9 cellular contexts compared by ENCODE assay signal in the genomic region with DNA sequence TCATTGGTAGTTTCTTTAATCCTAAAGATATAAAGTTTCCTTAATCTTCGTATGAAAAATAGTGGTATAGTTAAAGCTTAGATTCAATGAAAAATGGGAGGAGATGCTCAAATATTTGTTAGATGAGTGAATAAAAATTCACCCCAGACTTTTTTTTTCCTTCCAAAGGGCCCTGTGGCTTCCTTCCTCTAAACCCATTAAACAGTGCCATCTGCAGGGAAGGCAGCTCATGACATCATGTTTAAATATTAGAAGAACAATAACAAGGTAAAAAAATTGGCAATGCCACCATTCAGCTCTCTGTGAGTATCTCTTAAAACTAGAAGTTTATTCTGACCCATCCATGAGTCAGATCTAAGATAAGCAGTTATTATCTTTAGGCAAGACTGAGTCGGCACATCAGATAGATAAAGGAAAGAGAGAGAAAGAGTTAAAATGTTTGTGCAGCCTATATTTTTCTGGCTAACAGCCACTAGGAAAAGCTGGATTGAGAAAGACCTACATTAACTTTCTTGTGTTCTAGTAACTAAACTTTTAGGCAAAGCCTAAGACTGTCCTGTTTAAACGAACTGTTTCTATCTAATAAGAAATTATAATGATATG. TPM values are rescaled to one million over a fixed set of nuclear protein-coding genes. Genes with fewer than 3 reads are reported as not detected.
A peak's percentile ranks its signal among the peaks of the same experiment; 100 is the strongest.
DNase-seq lines count a peak whose midpoint lies in the region; ATAC-seq and TF ChIP-seq lines count a peak whose summit lies in the region.
"Had no signal": no experiment of that assay in that cellular context is flagged by ENCODE, and none has a peak within 500 bp of the region (broad histone marks: within the 10 kb centered on the region; RNA-seq: fewer than 3 reads in every experiment).

No MANE protein-coding gene starts in this region.

- H3K36me3 ChIP-seq in Loucy (ENCODE audit: insufficient read depth, low read length) (no peaks in the 10 kb centered on the region), left lung (no peaks in the 10 kb centered on the region)

- no peaks in the 10 kb centered on the region for H3K79me2 ChIP-seq in Loucy (ENCODE audit: insufficient read depth, low read length)

- H3K27me3 ChIP-seq in Loucy (ENCODE audit: insufficient read depth, low read length, poor library complexity, severe bottlenecking) (no peaks in the 10 kb centered on the region), left lung (no peaks in the 10 kb centered on the region)

- H3K4me1 Mint-ChIP-seq in activated naive CD4-positive, alpha-beta T cell treated with anti-CD3 and anti-CD28 coated beads for 36 hours (ENCODE audit: low read depth): no peaks in the 10 kb centered on the region
- no peaks in the 10 kb centered on the region for H3K4me1 Mint-ChIP-seq in activated CD8-positive, alpha-beta T cell treated with anti-CD3 and anti-CD28 coated beads for 36 hours (ENCODE audit: low read depth)
- H3K4me1 Mint-ChIP-seq: activated naive CD8-positive, alpha-beta T cell treated with anti-CD3 and anti-CD28 coated beads, Interleukin-2, amount 10 ng/mL, durations not matched to agents 7 days and 5 days had no signal

- H3K4me1 ChIP-seq in Loucy (ENCODE audit: insufficient read depth, low read length, poor library complexity, severe bottlenecking) (no peaks in the 10 kb centered on the region), left lung (no peaks in the 10 kb centered on the region)

- ATAC-seq in activated CD8-positive, alpha-beta T cell treated with anti-CD3 and anti-CD28 coated beads for 36 hours: no peak
- ATAC-seq in left lung (peak; percentile 58), HG03280 (IDR thresholded peaks at IDR 0.05; ENCODE audit: unreplicated experiment) (no peak)

- no peak overlapping the region for H3K4me2 ChIP-seq in Loucy (ENCODE audit: low read depth, low read length, poor library complexity, severe bottlenecking)

- H3K4me3 Mint-ChIP-seq in activated naive CD4-positive, alpha-beta T cell treated with anti-CD3 and anti-CD28 coated beads for 36 hours: no peak overlapping the region
- no peak overlapping the region for H3K4me3 Mint-ChIP-seq in activated CD8-positive, alpha-beta T cell treated with anti-CD3 and anti-CD28 coated beads for 36 hours
- H3K4me3 Mint-ChIP-seq: activated naive CD8-positive, alpha-beta T cell treated with anti-CD3 and anti-CD28 coated beads, Interleukin-2, amount 10 ng/mL, durations not matched to agents 7 days and 5 days had no signal

- peaks cover 29% of the 10 kb centered on the region for H3K9me3 Mint-ChIP-seq in activated naive CD4-positive, alpha-beta T cell treated with anti-CD3 and anti-CD28 coated beads for 36 hours
- H3K9me3 Mint-ChIP-seq in activated CD8-positive, alpha-beta T cell treated with anti-CD3 and anti-CD28 coated beads for 36 hours: peaks cover 22% of the 10 kb centered on the region

- peak; percentile 79 for TF ChIP-seq CTCF in Loucy (conservative IDR thresholded peaks at IDR 0.05; ENCODE audit: low read length)
- TF ChIP-seq CTCF in activated CD8-positive, alpha-beta T cell treated with anti-CD3 and anti-CD28 coated beads for 36 hours (IDR thresholded peaks at IDR 0.05): peak; percentile 49
- peak; percentile 22 to 29 for TF ChIP-seq CTCF in left lung (IDR thresholded peaks at IDR 0.05)

- peaks cover 19% of the 10 kb centered on the region; the same call in 1 of the 2 replicates for H3K9me3 ChIP-seq in Loucy (ENCODE audit: insufficient read depth, low read depth, low read length)
- H3K9me3 ChIP-seq in left lung: peaks cover 0 to 37% of the 10 kb centered on the region in 2 donors

- H4K20me1 ChIP-seq in Loucy (ENCODE audit: insufficient read depth, low read length, poor library complexity, severe bottlenecking): no peaks in the 10 kb centered on the region

- H3K4me3 ChIP-seq in Loucy (ENCODE audit: low read length, poor library complexity, severe bottlenecking) (no peak overlapping the region), left lung (no peak overlapping the region)

- no peak overlapping the region for H2AFZ ChIP-seq in Loucy (ENCODE audit: low read length)

- H3K27me3 Mint-ChIP-seq in activated naive CD4-positive, alpha-beta T cell treated with anti-CD3 and anti-CD28 coated beads for 36 hours (ENCODE audit: low read depth): peaks cover 4% of the 10 kb centered on the region
- peaks cover 2% of the 10 kb centered on the region for H3K27me3 Mint-ChIP-seq in activated CD8-positive, alpha-beta T cell treated with anti-CD3 and anti-CD28 coated beads for 36 hours
- H3K27me3 Mint-ChIP-seq: activated naive CD8-positive, alpha-beta T cell treated with anti-CD3 and anti-CD28 coated beads, Interleukin-2, amount 10 ng/mL, durations not matched to agents 7 days and 5 days had no signal

- CTCF ChIA-PET in activated naive CD4-positive, alpha-beta T cell treated with anti-CD3 and anti-CD28 coated beads for 36 hours (lab: Charles Lee): interaction anchor here (0.6 to 1.2 kb wide), 5 partner anchors 42 to 578 kb away, joined by 3 to 5 read pairs (median 3); no protein-coding TSS in a partner anchor
- CTCF ChIA-PET in activated CD8-positive, alpha-beta T cell treated with anti-CD3 and anti-CD28 coated beads for 36 hours (lab: Charles Lee): interaction anchor here (0.6 to 1.9 kb wide), 15 partner anchors 9 to 175 kb away, joined by 3 to 11 read pairs (median 3); no protein-coding TSS in a partner anchor

- peak; percentile 46 for DNase-seq in activated naive CD4-positive, alpha-beta T cell treated with anti-CD3 and anti-CD28 coated beads for 36 hours
- DNase-seq in activated naive CD4-positive, alpha-beta T cell (lab: John Stamatoyannopoulos, UW): no peak
- DNase-seq in activated CD8-positive, alpha-beta T cell treated with anti-CD3 and anti-CD28 coated beads for 36 hours: peak; percentile 58
- DNase-seq in left lung (no peak), midbrain (lab: John Stamatoyannopoulos, UW) (no peak)
- DNase-seq in activated effector memory CD4-positive, alpha-beta T cell treated with Interleukin-2 at 50 U/mL for 16 hours: no peak
- DNase-seq: activated naive CD8-positive, alpha-beta T cell treated with anti-CD3 and anti-CD28 coated beads, Interleukin-2, amount 10 ng/mL, durations not matched to agents 7 days and 5 days had no signal

- no peaks in the 10 kb centered on the region for H3F3A ChIP-seq in Loucy (ENCODE audit: low read depth)

- no peak overlapping the region for H3K27ac Mint-ChIP-seq in activated naive CD4-positive, alpha-beta T cell treated with anti-CD3 and anti-CD28 coated beads for 36 hours
- no peak overlapping the region for H3K27ac Mint-ChIP-seq in activated CD8-positive, alpha-beta T cell treated with anti-CD3 and anti-CD28 coated beads for 36 hours
- H3K27ac Mint-ChIP-seq: activated naive CD8-positive, alpha-beta T cell treated with anti-CD3 and anti-CD28 coated beads, Interleukin-2, amount 10 ng/mL, durations not matched to agents 7 days and 5 days had no signal

- H3K27ac ChIP-seq in left lung: no peak overlapping the region

- no peaks in the 10 kb centered on the region for H3K9me2 ChIP-seq in Loucy (replicated peaks; ENCODE audit: low read depth, low read length)

- peaks cover 5% of the 10 kb centered on the region for H3K36me3 Mint-ChIP-seq in activated naive CD4-positive, alpha-beta T cell treated with anti-CD3 and anti-CD28 coated beads for 36 hours (ENCODE audit: low read depth)
- peaks cover 2% of the 10 kb centered on the region for H3K36me3 Mint-ChIP-seq in activated CD8-positive, alpha-beta T cell treated with anti-CD3 and anti-CD28 coated beads for 36 hours (ENCODE audit: low read depth)

- POLR2A ChIA-PET in activated CD8-positive, alpha-beta T cell treated with anti-CD3 and anti-CD28 coated beads for 36 hours (lab: Charles Lee): interaction anchor here (0.5 to 0.7 kb wide), 2 partner anchors 20 to 162 kb away, joined by 3 read pairs; no protein-coding TSS in a partner anchor

- intact Hi-C loops in activated naive CD4-positive, alpha-beta T cell treated with anti-CD3 and anti-CD28 coated beads for 36 hours (cut with micrococcal nuclease): loop anchor here (1.0 to 10.0 kb wide), 4 partner anchors 56 to 382 kb away; no protein-coding TSS in a partner anchor
- intact Hi-C loops in activated CD8-positive, alpha-beta T cell treated with anti-CD3 and anti-CD28 coated beads for 36 hours (cut with micrococcal nuclease): loop anchor here (5.0 kb wide), 1 partner anchor 97 kb away; no protein-coding TSS in a partner anchor
- intact Hi-C loops in left lung (cut with DNase I): no loop called here

- no peak overlapping the region for H3K9ac ChIP-seq in Loucy (ENCODE audit: low read depth, low read length, poor library complexity, severe bottlenecking)

RNA-seq across cellular contexts. Expression of a gene that starts 19.1 kb away (rescaled TPM):
- not detected for total RNA-seq in activated naive CD4-positive, alpha-beta T cell treated with anti-CD3 and anti-CD28 coated beads for 36 hours
- not detected for total RNA-seq in activated CD8-positive, alpha-beta T cell treated with anti-CD3 and anti-CD28 coated beads for 36 hours
- not detected for total RNA-seq in left lung
- total RNA-seq: activated naive CD8-positive, alpha-beta T cell treated with anti-CD3 and anti-CD28 coated beads, Interleukin-2, amount 10 ng/mL, durations not matched to agents 7 days and 5 days had no signal

RNA-seq across cellular contexts. Expression of a gene that starts 40.5 kb away (rescaled TPM):
- total RNA-seq in activated naive CD4-positive, alpha-beta T cell treated with anti-CD3 and anti-CD28 coated beads for 36 hours: not detected
- not detected for total RNA-seq in activated CD8-positive, alpha-beta T cell treated with anti-CD3 and anti-CD28 coated beads for 36 hours
- total RNA-seq in left lung: not detected
- total RNA-seq: activated naive CD8-positive, alpha-beta T cell treated with anti-CD3 and anti-CD28 coated beads, Interleukin-2, amount 10 ng/mL, durations not matched to agents 7 days and 5 days had no signal

RNA-seq across cellular contexts. Expression of a gene that starts 44.7 kb away (rescaled TPM):
- total RNA-seq in activated naive CD4-positive, alpha-beta T cell treated with anti-CD3 and anti-CD28 coated beads for 36 hours: not detected
- not detected for total RNA-seq in activated CD8-positive, alpha-beta T cell treated with anti-CD3 and anti-CD28 coated beads for 36 hours
- total RNA-seq in left lung: not detected
- total RNA-seq: activated naive CD8-positive, alpha-beta T cell treated with anti-CD3 and anti-CD28 coated beads, Interleukin-2, amount 10 ng/mL, durations not matched to agents 7 days and 5 days had no signal

RNA-seq across cellular contexts. Expression of a gene that starts 52.8 kb away (rescaled TPM):
- total RNA-seq in activated naive CD4-positive, alpha-beta T cell treated with anti-CD3 and anti-CD28 coated beads for 36 hours: not detected
- not detected for total RNA-seq in activated CD8-positive, alpha-beta T cell treated with anti-CD3 and anti-CD28 coated beads for 36 hours
- total RNA-seq in left lung: 1 to 10 TPM in 1 of 2 donors, under 1 TPM in 1; 0.44 to 1.8 TPM
- total RNA-seq: activated naive CD8-positive, alpha-beta T cell treated with anti-CD3 and anti-CD28 coated beads, Interleukin-2, amount 10 ng/mL, durations not matched to agents 7 days and 5 days had no signal

Comparison
In these comparisons a context has a peak if more than half of its experiments do, and no peak if none do; other contexts are left out.
1. DNase-seq: peak in activated naive CD4-positive, alpha-beta T cell treated with anti-CD3 and anti-CD28 coated beads for 36 hours (single experiment) and activated CD8-positive, alpha-beta T cell treated with anti-CD3 and anti-CD28 coated beads for 36 hours (single experiment); none in activated naive CD4-positive, alpha-beta T cell (0 of 4), left lung (0 of 2), midbrain (single experiment) and activated effector memory CD4-positive, alpha-beta T cell treated with Interleukin-2 at 50 U/mL for 16 hours (single experiment).
2. CTCF ChIP-seq: peak in every context shown above with its lines; median percentile 79 in Loucy; 49 in activated CD8-positive, alpha-beta T cell treated with anti-CD3 and anti-CD28 coated beads for 36 hours; 26 in left lung.
3. intact Hi-C loops: an anchor here in activated naive CD4-positive, alpha-beta T cell treated with anti-CD3 and anti-CD28 coated beads for 36 hours (1.0 to 10.0 kb wide) and activated CD8-positive, alpha-beta T cell treated with anti-CD3 and anti-CD28 coated beads for 36 hours (5.0 kb wide); none called in left lung.